ENCODE assay signal across 31 cellular contexts in the genomic region with DNA sequence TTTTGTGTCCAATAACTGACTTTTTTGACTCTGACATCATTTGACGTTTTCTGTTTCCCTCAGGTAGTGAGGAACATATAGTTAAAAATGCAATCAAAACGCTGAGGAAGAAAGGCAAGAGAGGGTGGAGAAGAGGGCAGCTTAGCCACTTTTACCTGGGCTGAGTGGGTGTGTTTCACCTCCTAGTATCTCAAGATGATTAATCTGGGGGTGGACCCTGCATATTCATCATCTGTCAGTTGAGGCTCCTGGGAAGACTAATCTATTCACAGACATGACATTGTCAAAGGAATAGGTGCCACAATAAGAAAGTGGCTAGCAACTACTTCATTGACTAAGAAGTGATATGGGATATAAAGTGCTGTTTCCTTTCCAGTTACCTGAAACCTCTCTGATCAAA.
"Had no signal": no experiment of that assay in that cellular context is flagged by ENCODE, and none has a peak within 500 bp of the region (broad histone marks: within the 10 kb centered on the region; RNA-seq: fewer than 3 reads in every experiment).

No MANE protein-coding gene starts in this region.

- H3K27me3 ChIP-seq: ascending aorta, breast epithelium, heart left ventricle had no signal

- H3K27ac Mint-ChIP-seq: activated CD4-positive, alpha-beta memory T cell treated with anti-CD3 and anti-CD28 coated beads for 36 hours; activated CD4-positive, alpha-beta T cell treated with anti-CD3 and anti-CD28 coated beads for 36 hours; activated CD4-positive, alpha-beta T cell treated with anti-CD3 and anti-CD28 coated beads, Interleukin-2, amount 10 ng/mL, durations not matched to agents 24 days and 14 days; activated naive CD4-positive, alpha-beta T cell treated with anti-CD3 and anti-CD28 coated beads, Interleukin-2, amount 10 ng/mL, durations not matched to agents 7 days and 5 days; activated naive CD8-positive, alpha-beta T cell treated with anti-CD3 and anti-CD28 coated beads, Interleukin-2, amount 10 ng/mL, durations not matched to agents 7 days and 5 days; activated T-cell treated with anti-CD3 and anti-CD28 coated beads, Interleukin-2, amount 50 U/mL, for 24 hours; activated T-cell treated with anti-CD3 and anti-CD28 coated beads, Interleukin-2, amount 50 U/mL, for 72 hours; brain; dendritic cell treated with granulocyte-macrophage colony-stimulating factor and Interleukin-4, amounts not matched to agents 40 ng/mL and 50 ng/mL, for 4 days; T-helper 17 cell; T-helper 2 cell treated with Interferon-gamma antibody and Interleukin-4, amounts not matched to agents 5 μg/mL and 100 μg/mL, for 36 hours had no signal

- H3K36me3 ChIP-seq: ascending aorta, breast epithelium, heart left ventricle had no signal

- H3K36me3 Mint-ChIP-seq: activated CD4-positive, alpha-beta memory T cell treated with anti-CD3 and anti-CD28 coated beads for 36 hours; activated naive CD4-positive, alpha-beta T cell treated with anti-CD3 and anti-CD28 coated beads, Interleukin-2, amount 10 ng/mL, durations not matched to agents 7 days and 5 days; activated naive CD4-positive, alpha-beta T cell treated with anti-CD3 and anti-CD28 coated beads, Interleukin-2, amount 50 U/mL, for 72 hours; activated naive CD8-positive, alpha-beta T cell treated with anti-CD3 and anti-CD28 coated beads, Interleukin-2, amount 10 ng/mL, durations not matched to agents 7 days and 5 days; brain had no signal

- ATAC-seq: activated CD4-positive, alpha-beta T cell treated with anti-CD3 and anti-CD28 coated beads for 36 hours; activated naive CD4-positive, alpha-beta T cell treated with anti-CD3 and anti-CD28 coated beads, Interleukin-2, amount 50 U/mL, for 72 hours; activated T-cell treated with anti-CD3 and anti-CD28 coated beads, Interleukin-2, amount 50 U/mL, for 72 hours; esophagus mucosa; heart left ventricle; T-helper 17 cell had no signal

- H3K4me1 Mint-ChIP-seq: activated CD4-positive, alpha-beta T cell treated with anti-CD3 and anti-CD28 coated beads for 36 hours; activated CD4-positive, alpha-beta T cell treated with anti-CD3 and anti-CD28 coated beads, Interleukin-2, amount 10 ng/mL, durations not matched to agents 24 days and 14 days; activated naive CD4-positive, alpha-beta T cell treated with anti-CD3 and anti-CD28 coated beads, Interleukin-2, amount 10 ng/mL, durations not matched to agents 7 days and 5 days; activated naive CD8-positive, alpha-beta T cell treated with anti-CD3 and anti-CD28 coated beads, Interleukin-2, amount 10 ng/mL, durations not matched to agents 7 days and 5 days; central memory CD8-positive, alpha-beta T cell; T-helper 17 cell had no signal

- DNase-seq: activated CD4-positive, alpha-beta memory T cell treated with anti-CD3 and anti-CD28 coated beads for 36 hours; activated CD4-positive, alpha-beta T cell treated with anti-CD3 and anti-CD28 coated beads for 36 hours; activated CD4-positive, alpha-beta T cell treated with anti-CD3 and anti-CD28 coated beads, Interleukin-2, amount 10 ng/mL, durations not matched to agents 24 days and 14 days; activated CD4-positive, CD25-positive, alpha-beta regulatory T cell; activated CD4-positive, CD25-positive, alpha-beta regulatory T cell treated with anti-CD3 and anti-CD28 coated beads, Interleukin-2, amount 50 U/mL, for 72 hours; activated CD8-positive, alpha-beta memory T cell treated with anti-CD3 and anti-CD28 coated beads, Interleukin-2, amount 50 U/mL, for 48 hours; activated gamma-delta T cell; activated naive CD4-positive, alpha-beta T cell; activated naive CD4-positive, alpha-beta T cell treated with anti-CD3 and anti-CD28 coated beads, Interleukin-2, amount 10 ng/mL, durations not matched to agents 7 days and 5 days; activated naive CD8-positive, alpha-beta T cell treated with anti-CD3 and anti-CD28 coated beads, Interleukin-2, amount 10 ng/mL, durations not matched to agents 7 days and 5 days; activated T-cell treated with anti-CD3 and anti-CD28 coated beads for 4 hours; activated T-cell treated with anti-CD3 and anti-CD28 coated beads, Interleukin-2, amount 50 U/mL, for 24 hours; activated T-cell treated with anti-CD3 and anti-CD28 coated beads, Interleukin-2, amount 50 U/mL, for 72 hours; effector CD8-positive, alpha-beta T cell; foreskin fibroblast; heart left ventricle; T-helper 1 cell; T-helper 17 cell; T1000 had no signal

- H3K27me3 Mint-ChIP-seq: activated CD4-positive, alpha-beta memory T cell treated with anti-CD3 and anti-CD28 coated beads for 36 hours; activated CD4-positive, alpha-beta T cell treated with anti-CD3 and anti-CD28 coated beads for 36 hours; activated CD4-positive, alpha-beta T cell treated with anti-CD3 and anti-CD28 coated beads, Interleukin-2, amount 10 ng/mL, durations not matched to agents 24 days and 14 days; activated naive CD4-positive, alpha-beta T cell treated with anti-CD3 and anti-CD28 coated beads, Interleukin-2, amount 10 ng/mL, durations not matched to agents 7 days and 5 days; activated naive CD8-positive, alpha-beta T cell treated with anti-CD3 and anti-CD28 coated beads, Interleukin-2, amount 10 ng/mL, durations not matched to agents 7 days and 5 days; activated T-cell treated with anti-CD3 and anti-CD28 coated beads, Interleukin-2, amount 50 U/mL, for 24 hours; brain; central memory CD8-positive, alpha-beta T cell; dendritic cell treated with granulocyte-macrophage colony-stimulating factor and Interleukin-4, amounts not matched to agents 40 ng/mL and 50 ng/mL, for 4 days; T-helper 17 cell had no signal

- FAIRE-seq: endometrium, endothelial cell of umbilical vein, frontal cortex had no signal

- H3K4me3 ChIP-seq: ascending aorta, breast epithelium, coronary artery, heart left ventricle had no signal

- H3K9me3 Mint-ChIP-seq: activated CD4-positive, alpha-beta T cell treated with anti-CD3 and anti-CD28 coated beads, Interleukin-2, amount 10 ng/mL, durations not matched to agents 24 days and 14 days; activated naive CD4-positive, alpha-beta T cell treated with anti-CD3 and anti-CD28 coated beads, Interleukin-2, amount 10 ng/mL, durations not matched to agents 7 days and 5 days; activated naive CD8-positive, alpha-beta T cell treated with anti-CD3 and anti-CD28 coated beads, Interleukin-2, amount 10 ng/mL, durations not matched to agents 7 days and 5 days; activated T-cell treated with anti-CD3 and anti-CD28 coated beads, Interleukin-2, amount 50 U/mL, for 24 hours; brain; dendritic cell treated with granulocyte-macrophage colony-stimulating factor and Interleukin-4, amounts not matched to agents 40 ng/mL and 50 ng/mL, for 4 days; T-helper 2 cell treated with Interferon-gamma antibody and Interleukin-4, amounts not matched to agents 5 μg/mL and 100 μg/mL, for 36 hours had no signal

- H3K27ac ChIP-seq: ascending aorta, breast epithelium, coronary artery, heart left ventricle had no signal

- H3K9me3 ChIP-seq: ascending aorta, breast epithelium, heart left ventricle had no signal

- H3K4me1 ChIP-seq: ascending aorta, breast epithelium had no signal

- H3K4me3 Mint-ChIP-seq: activated CD4-positive, alpha-beta memory T cell treated with anti-CD3 and anti-CD28 coated beads for 36 hours; activated CD4-positive, alpha-beta T cell treated with anti-CD3 and anti-CD28 coated beads for 36 hours; activated CD4-positive, alpha-beta T cell treated with anti-CD3 and anti-CD28 coated beads, Interleukin-2, amount 10 ng/mL, durations not matched to agents 24 days and 14 days; activated naive CD4-positive, alpha-beta T cell treated with anti-CD3 and anti-CD28 coated beads, Interleukin-2, amount 10 ng/mL, durations not matched to agents 7 days and 5 days; activated naive CD8-positive, alpha-beta T cell treated with anti-CD3 and anti-CD28 coated beads, Interleukin-2, amount 10 ng/mL, durations not matched to agents 7 days and 5 days; activated T-cell treated with anti-CD3 and anti-CD28 coated beads, Interleukin-2, amount 50 U/mL, for 24 hours; activated T-cell treated with anti-CD3 and anti-CD28 coated beads, Interleukin-2, amount 50 U/mL, for 72 hours; brain; central memory CD8-positive, alpha-beta T cell; dendritic cell treated with granulocyte-macrophage colony-stimulating factor and Interleukin-4, amounts not matched to agents 40 ng/mL and 50 ng/mL, for 4 days; T-helper 17 cell; T-helper 2 cell treated with Interferon-gamma antibody and Interleukin-4, amounts not matched to agents 5 μg/mL and 100 μg/mL, for 36 hours had no signal
